In the genomic region with DNA sequence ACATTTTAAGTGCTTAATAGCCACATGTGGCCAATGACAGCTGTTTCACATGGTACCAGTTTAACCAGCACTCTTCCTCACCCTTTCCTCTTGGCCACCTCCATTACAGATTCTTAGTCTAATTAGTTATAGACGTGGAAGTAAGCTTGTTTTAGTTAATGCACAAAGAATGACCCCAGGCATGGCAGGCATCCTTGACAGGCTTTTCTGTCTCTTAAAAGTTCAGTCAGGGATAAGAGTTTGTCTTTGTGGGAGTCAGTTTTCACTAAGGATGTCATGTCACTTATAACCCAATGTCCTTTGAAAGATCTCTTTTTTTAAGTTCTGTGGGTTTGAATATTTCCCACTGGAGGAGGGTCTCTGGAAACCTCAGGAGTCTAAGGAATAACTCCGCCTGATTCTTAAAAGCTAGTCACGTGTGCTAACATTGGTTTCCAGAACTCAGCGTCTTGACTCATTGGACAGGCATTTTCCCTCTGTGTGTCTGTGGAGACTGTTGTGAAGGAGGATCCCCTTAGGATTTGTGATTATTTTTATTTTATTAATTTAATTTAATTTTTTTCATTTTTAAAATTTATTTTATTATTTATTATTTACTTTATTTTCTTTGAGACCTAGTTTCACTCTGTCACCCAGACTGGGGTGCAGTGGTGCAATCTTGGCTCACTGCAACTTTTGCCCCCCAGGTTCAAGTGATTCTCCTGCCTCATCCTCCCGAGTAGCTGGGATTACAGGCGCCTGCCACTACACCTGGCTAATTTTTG, we compare ENCODE assay signal across 13 cellular contexts.
DNase-seq lines count a peak whose midpoint lies in the region; ATAC-seq and TF ChIP-seq lines count a peak whose summit lies in the region.
"Had no signal": no experiment of that assay in that cellular context is flagged by ENCODE, and none has a peak within 500 bp of the region (broad histone marks: within the 10 kb centered on the region; RNA-seq: fewer than 3 reads in every experiment).

No MANE protein-coding gene starts in this region.

- no peaks in the 10 kb centered on the region for H3K9me3 ChIP-seq in suprapubic skin

- H3K36me3 Mint-ChIP-seq in brain: no peaks in the 10 kb centered on the region
- H3K36me3 Mint-ChIP-seq: stimulated activated effector memory CD8-positive, alpha-beta T cell treated with anti-CD3 and anti-CD28 coated beads, Interleukin-12 subunit alpha, Interleukin-12 subunit beta, amount 100 ng/mL, for 72 hours had no signal

- DNase-seq in 8988T (peak; percentile 35), HK-2 (ENCODE audit: unreplicated experiment) (peak; percentile 34), left kidney (ENCODE audit: low read depth, low spot score) (peak; percentile 9), suprapubic skin (ENCODE audit: low spot score in 2 of 2) (no peak), posterior cingulate gyrus (no peak)
- DNase-seq: activated CD8-positive, alpha-beta memory T cell treated with anti-CD3 and anti-CD28 coated beads for 24 hours; C1 segment of cervical spinal cord; effector CD8-positive, alpha-beta T cell; NK-92 treated with Interleukin-12 subunit alpha and Interleukin-12 subunit beta, amount 100 ng/mL, for 24 hours had no signal

- peak overlapping the region in 3 of 5 experiments; percentile 13 to 51 (median 30) for H3K27ac Mint-ChIP-seq in brain
- H3K27ac Mint-ChIP-seq: stimulated activated effector memory CD8-positive, alpha-beta T cell treated with anti-CD3 and anti-CD28 coated beads, Interleukin-12 subunit alpha, Interleukin-12 subunit beta, amount 100 ng/mL, for 72 hours had no signal

- TF ChIP-seq EP300 in suprapubic skin (IDR thresholded peaks at IDR 0.05): no peak

- H3K27ac ChIP-seq in suprapubic skin: no peak overlapping the region

- ATAC-seq in GM19452 (IDR thresholded peaks at IDR 0.05; ENCODE audit: unreplicated experiment) (no peak), GM18909 (IDR thresholded peaks at IDR 0.05; ENCODE audit: poor library complexity, unreplicated experiment) (no peak)
- ATAC-seq: stimulated activated effector memory CD8-positive, alpha-beta T cell treated with anti-CD3 and anti-CD28 coated beads, Interleukin-12 subunit alpha, Interleukin-12 subunit beta, amount 100 ng/mL, for 72 hours had no signal

- intact Hi-C loops in posterior cingulate gyrus (cut with DNase I): no loop called here

- H3K36me3 ChIP-seq in suprapubic skin: no peaks in the 10 kb centered on the region

- no peaks in the 10 kb centered on the region for H3K9me3 Mint-ChIP-seq in brain
- H3K9me3 Mint-ChIP-seq: stimulated activated effector memory CD8-positive, alpha-beta T cell treated with anti-CD3 and anti-CD28 coated beads, Interleukin-12 subunit alpha, Interleukin-12 subunit beta, amount 100 ng/mL, for 72 hours had no signal

- H3K4me1 Mint-ChIP-seq in brain: peaks cover 84% of the 10 kb centered on the region

- no peaks in the 10 kb centered on the region for H3K27me3 Mint-ChIP-seq in brain

- H3K27me3 ChIP-seq in suprapubic skin: no peaks in the 10 kb centered on the region

- H3K4me3 Mint-ChIP-seq in brain: no peak overlapping the region
- H3K4me3 Mint-ChIP-seq: stimulated activated effector memory CD8-positive, alpha-beta T cell treated with anti-CD3 and anti-CD28 coated beads, Interleukin-12 subunit alpha, Interleukin-12 subunit beta, amount 100 ng/mL, for 72 hours had no signal

- peaks cover 49% of the 10 kb centered on the region for H3K4me1 ChIP-seq in suprapubic skin

- TF ChIP-seq CTCF in brain (conservative IDR thresholded peaks at IDR 0.05) (no peak), suprapubic skin (IDR thresholded peaks at IDR 0.05) (no peak)

- H3K4me3 ChIP-seq in suprapubic skin: no peak overlapping the region

- TF ChIP-seq POLR2A in suprapubic skin (IDR thresholded peaks at IDR 0.05): no peak

- 38% methylated on average over 6 of the region's 6 CpGs for WGBS in suprapubic skin

Comparison
In these comparisons a context has a peak if more than half of its experiments do, and no peak if none do; other contexts are left out.
1. DNase-seq: peak in 8988T (single experiment), HK-2 (single experiment) and left kidney (single experiment); none in suprapubic skin (0 of 2) and posterior cingulate gyrus (0 of 10).